ENCODE assay signal across 8 cellular contexts in genomic region chr9:127979333-127980055, GRCh38. TPM values are rescaled to one million over a fixed set of nuclear protein-coding genes. Genes with fewer than 3 reads are reported as not detected.
A peak's percentile ranks its signal among the peaks of the same experiment; 100 is the strongest.
DNase-seq lines count a peak whose midpoint lies in the region; ATAC-seq and TF ChIP-seq lines count a peak whose summit lies in the region.

No MANE protein-coding gene starts in this region.

- no peaks in the 10 kb centered on the region for H3K9me3 ChIP-seq in IMR-90 (ENCODE audit: control insufficient read depth, insufficient read depth, low read length)

- intact Hi-C loops in activated CD4-positive, alpha-beta T cell treated with anti-CD3 and anti-CD28 coated beads, Interleukin-2, amount 10 ng/mL, durations not matched to agents 24 days and 14 days (cut with micrococcal nuclease) = loop anchor here (1.0 kb wide), 2 partner anchors 9 to 24 kb away; no protein-coding TSS in a partner anchor
- intact Hi-C loops in IMR-90 (cut with micrococcal nuclease) = loop anchor here (1.0 kb wide), 1 partner anchor 37 kb away; no protein-coding TSS in a partner anchor

- 0% methylated on average over 8 of the region's 24 CpGs; no CpG with 5 or more reads in 1 of the 2 experiments for WGBS in IMR-90 (ENCODE audit: extremely low coverage in 2 of 2, insufficient read length in 1 of 2), 2 experiments

- H3K18ac ChIP-seq in IMR-90 (ENCODE audit: low read depth, low read length) = no peak overlapping the region

- CTCF ChIA-PET in IMR-90 (lab: Yijun Ruan, JAX) = interaction anchor here (1.0 to 1.3 kb wide), 2 partner anchors 37 to 138 kb away, joined by 3 read pairs; no protein-coding TSS in a partner anchor
- CTCF ChIA-PET in activated CD4-positive, alpha-beta memory T cell treated with anti-CD3 and anti-CD28 coated beads, Interleukin-2, amount 10 ng/mL, durations not matched to agents 7 days and 5 days (lab: Charles Lee) = interaction anchor here (0.7 to 15.1 kb wide), 5 partner anchors 16 to 52 kb away, joined by 3 to 178 read pairs (median 17); no protein-coding TSS in a partner anchor

- H2BK20ac ChIP-seq in IMR-90 (ENCODE audit: low read depth, low read length) = no peak overlapping the region

- peak overlapping the region; percentile 50; the same call in 1 of the 2 replicates for H4K91ac ChIP-seq in IMR-90 (ENCODE audit: insufficient read depth, low read depth, low read length)

- dilution Hi-C loops in IMR-90 (cut with HindIII; ENCODE audit: low sequenced_read_pairs, unreplicated experiment) = no loop called here

- H3K4me3 ChIP-seq in IMR-90 (ENCODE audit: insufficient read depth, low read depth, low read length) (peak overlapping the region; percentile 61), fibroblast of mammary gland (ENCODE audit: control insufficient read depth, low read depth, low read length) (peak overlapping the region; percentile 71)

- H3K27me3 Mint-ChIP-seq in activated CD4-positive, alpha-beta T cell treated with anti-CD3 and anti-CD28 coated beads, Interleukin-2, amount 10 ng/mL, durations not matched to agents 24 days and 14 days = no peaks in the 10 kb centered on the region
- no peaks in the 10 kb centered on the region for H3K27me3 Mint-ChIP-seq in activated CD4-positive, alpha-beta memory T cell treated with anti-CD3 and anti-CD28 coated beads, Interleukin-2, amount 10 ng/mL, durations not matched to agents 7 days and 5 days
- no peaks in the 10 kb centered on the region for H3K27me3 Mint-ChIP-seq in natural killer cell treated with Interleukin-12 subunit alpha and Interleukin-12 subunit beta and Interleukin-15 and Interleukin-18, amount 100 ng/mL, for 72 hours

- no peaks in the 10 kb centered on the region for H3K36me3 ChIP-seq in IMR-90 (ENCODE audit: control insufficient read depth, insufficient read depth, low read length)

- H3K79me1 ChIP-seq in IMR-90 (ENCODE audit: low read depth in 1 of 2, low read length in 2 of 2) = peaks cover 24 to 65% of the 10 kb centered on the region in 2 experiments

- peak overlapping the region; percentile 55 for H3K4ac ChIP-seq in IMR-90 (ENCODE audit: low read depth, low read length)

- TF ChIP-seq POLR2A in IMR-90 (IDR thresholded peaks at IDR 0.05; ENCODE audit: low read depth, low read length) = no peak

- peak overlapping the region; percentile 34; the same call in 1 of the 2 replicates for H3K56ac ChIP-seq in IMR-90 (ENCODE audit: extremely low read depth, insufficient read depth, low read length)

- TF ChIP-seq CTCF in IMR-90 (conservative IDR thresholded peaks at IDR 0.05; ENCODE audit: low read depth, low read length) = no peak
- no peak for TF ChIP-seq CTCF in fibroblast of mammary gland (conservative IDR thresholded peaks at IDR 0.05; ENCODE audit: control insufficient read depth, insufficient read depth, low read depth, low read length)
- TF ChIP-seq CTCF in foreskin keratinocyte (conservative IDR thresholded peaks at IDR 0.05) = no peak

- peaks cover 66% of the 10 kb centered on the region for H3K4me1 Mint-ChIP-seq in activated CD4-positive, alpha-beta T cell treated with anti-CD3 and anti-CD28 coated beads, Interleukin-2, amount 10 ng/mL, durations not matched to agents 24 days and 14 days
- peaks cover 57% of the 10 kb centered on the region for H3K4me1 Mint-ChIP-seq in activated CD4-positive, alpha-beta memory T cell treated with anti-CD3 and anti-CD28 coated beads, Interleukin-2, amount 10 ng/mL, durations not matched to agents 7 days and 5 days
- peaks cover 18 to 21% of the 10 kb centered on the region in 2 donors for H3K4me1 Mint-ChIP-seq in natural killer cell treated with Interleukin-12 subunit alpha and Interleukin-12 subunit beta and Interleukin-15 and Interleukin-18, amount 100 ng/mL, for 72 hours (ENCODE audit: low read depth in 2 of 2)

- H3K27ac ChIP-seq in IMR-90 (ENCODE audit: insufficient read depth, low read length) (peak overlapping the region; percentile 62), foreskin keratinocyte (no peak overlapping the region)

- peaks cover 58% of the 10 kb centered on the region for H4K20me1 ChIP-seq in IMR-90 (ENCODE audit: insufficient read depth, low read length)

- H3K4me1 ChIP-seq in IMR-90 (ENCODE audit: control insufficient read depth, insufficient read depth, low read length) (peaks cover 33% of the 10 kb centered on the region), foreskin keratinocyte (peaks cover 3% of the 10 kb centered on the region)

- H3K14ac ChIP-seq in IMR-90 (replicated peaks; ENCODE audit: low read depth, low read length) = peak overlapping the region; percentile 93

- peak overlapping the region; percentile 82; the same call in 1 of the 2 replicates for H2AK5ac ChIP-seq in IMR-90 (ENCODE audit: low read depth, low read length)

- no peak overlapping the region for H2BK15ac ChIP-seq in IMR-90 (ENCODE audit: low read depth, low read length)

- H2AK9ac ChIP-seq in IMR-90 (replicated peaks; ENCODE audit: low read depth, low read length, poor library complexity) = peak overlapping the region; percentile 97

- peak overlapping the region; percentile 51 for H2BK5ac ChIP-seq in IMR-90 (ENCODE audit: low read depth, low read length, poor library complexity, severe bottlenecking)

- H3K9me3 Mint-ChIP-seq in activated CD4-positive, alpha-beta T cell treated with anti-CD3 and anti-CD28 coated beads, Interleukin-2, amount 10 ng/mL, durations not matched to agents 24 days and 14 days = no peaks in the 10 kb centered on the region
- H3K9me3 Mint-ChIP-seq in activated CD4-positive, alpha-beta memory T cell treated with anti-CD3 and anti-CD28 coated beads, Interleukin-2, amount 10 ng/mL, durations not matched to agents 7 days and 5 days = no peaks in the 10 kb centered on the region
- H3K9me3 Mint-ChIP-seq in natural killer cell treated with Interleukin-12 subunit alpha and Interleukin-12 subunit beta and Interleukin-15 and Interleukin-18, amount 100 ng/mL, for 72 hours = no peaks in the 10 kb centered on the region

- DNase-seq in activated CD4-positive, alpha-beta T cell treated with anti-CD3 and anti-CD28 coated beads, Interleukin-2, amount 10 ng/mL, durations not matched to agents 24 days and 14 days = peak; percentile 76
- DNase-seq in activated CD4-positive, alpha-beta T cell treated with anti-CD3 and anti-CD28 coated beads, Interleukin-2, amount 50 U/mL, for 1 hour = no peak
- peak; percentile 29 for DNase-seq in IMR-90
- DNase-seq in activated CD4-positive, alpha-beta memory T cell treated with anti-CD3 and anti-CD28 coated beads, Interleukin-2, amount 10 ng/mL, durations not matched to agents 7 days and 5 days = no peak
- DNase-seq in fibroblast of mammary gland (ENCODE audit: low read depth) = peak; percentile 45
- DNase-seq in natural killer cell treated with Interleukin-12 subunit alpha and Interleukin-12 subunit beta and Interleukin-15 and Interleukin-18, amount 100 ng/mL, for 72 hours (ENCODE audit: low spot score) = no peak
- no peak for DNase-seq in foreskin keratinocyte

- H3K9ac ChIP-seq in IMR-90 (ENCODE audit: low read depth, low read length) = peak overlapping the region; percentile 76

- peak overlapping the region; percentile 76 for H3K23ac ChIP-seq in IMR-90 (ENCODE audit: low read depth, low read length)

- H4K8ac ChIP-seq in IMR-90 (ENCODE audit: low read depth in 2 of 2, low read length in 2 of 2) = no peak overlapping the region; a peak in 1 of 4 replicates

- no TSS peak for BruUV-seq in IMR-90 (replicated peaks; lab: Mats Ljungman, UMichigan)

- H3K9me1 ChIP-seq in IMR-90 (ENCODE audit: insufficient read depth, low read length) = peaks cover 11% of the 10 kb centered on the region; the same call in 1 of the 2 replicates

- peak overlapping the region; percentile 16; the same call in 1 of the 2 replicates for H2BK120ac ChIP-seq in IMR-90 (ENCODE audit: low read depth, low read length)

- H3K36me3 Mint-ChIP-seq in activated CD4-positive, alpha-beta T cell treated with anti-CD3 and anti-CD28 coated beads, Interleukin-2, amount 10 ng/mL, durations not matched to agents 24 days and 14 days (ENCODE audit: low read depth) = peaks cover 21% of the 10 kb centered on the region
- peaks cover 47% of the 10 kb centered on the region for H3K36me3 Mint-ChIP-seq in activated CD4-positive, alpha-beta memory T cell treated with anti-CD3 and anti-CD28 coated beads, Interleukin-2, amount 10 ng/mL, durations not matched to agents 7 days and 5 days (ENCODE audit: low read depth)
- H3K36me3 Mint-ChIP-seq in natural killer cell treated with Interleukin-12 subunit alpha and Interleukin-12 subunit beta and Interleukin-15 and Interleukin-18, amount 100 ng/mL, for 72 hours = no peaks in the 10 kb centered on the region

- peak overlapping the region; percentile 83 for H2AFZ ChIP-seq in IMR-90 (replicated peaks; ENCODE audit: low read length, poor library complexity)

- ATAC-seq in IMR-90 (ENCODE audit: low read depth) (peak; percentile 2; the same call in 1 of the 2 replicates), foreskin keratinocyte (no peak), HG03039 (IDR thresholded peaks at IDR 0.05; ENCODE audit: unreplicated experiment) (no peak)
- ATAC-seq in natural killer cell treated with Interleukin-12 subunit alpha and Interleukin-12 subunit beta and Interleukin-15 and Interleukin-18, amount 100 ng/mL, for 72 hours = no peak

- no peak overlapping the region for H4K5ac ChIP-seq in IMR-90 (ENCODE audit: low read depth, low read length)

- no peaks in the 10 kb centered on the region for H3K27me3 ChIP-seq in IMR-90 (ENCODE audit: control insufficient read depth, insufficient read depth, low read length)
- H3K27me3 ChIP-seq in foreskin keratinocyte = no peaks in the 10 kb centered on the region

- no peak for TF ChIP-seq RAD21 in IMR-90 (IDR thresholded peaks at IDR 0.05; ENCODE audit: low read length)

- peak overlapping the region; percentile 96 for H3K4me2 ChIP-seq in IMR-90 (ENCODE audit: low read depth, low read length)

- H3K27ac Mint-ChIP-seq in activated CD4-positive, alpha-beta T cell treated with anti-CD3 and anti-CD28 coated beads, Interleukin-2, amount 10 ng/mL, durations not matched to agents 24 days and 14 days = peak overlapping the region; percentile 77
- peak overlapping the region; percentile 73 for H3K27ac Mint-ChIP-seq in activated CD4-positive, alpha-beta memory T cell treated with anti-CD3 and anti-CD28 coated beads, Interleukin-2, amount 10 ng/mL, durations not matched to agents 7 days and 5 days
- H3K27ac Mint-ChIP-seq in natural killer cell treated with Interleukin-12 subunit alpha and Interleukin-12 subunit beta and Interleukin-15 and Interleukin-18, amount 100 ng/mL, for 72 hours = no peak overlapping the region

- peak overlapping the region; percentile 96 for H3K4me3 Mint-ChIP-seq in activated CD4-positive, alpha-beta T cell treated with anti-CD3 and anti-CD28 coated beads, Interleukin-2, amount 10 ng/mL, durations not matched to agents 24 days and 14 days
- H3K4me3 Mint-ChIP-seq in activated CD4-positive, alpha-beta memory T cell treated with anti-CD3 and anti-CD28 coated beads, Interleukin-2, amount 10 ng/mL, durations not matched to agents 7 days and 5 days = peak overlapping the region; percentile 91
- peak overlapping the region; percentile 87 for H3K4me3 Mint-ChIP-seq in natural killer cell treated with Interleukin-12 subunit alpha and Interleukin-12 subunit beta and Interleukin-15 and Interleukin-18, amount 100 ng/mL, for 72 hours

- POLR2A ChIA-PET in IMR-90 (lab: Charles Lee; ENCODE audit: unreplicated experiment) = no interaction called here
- POLR2A ChIA-PET in activated CD4-positive, alpha-beta memory T cell treated with anti-CD3 and anti-CD28 coated beads, Interleukin-2, amount 10 ng/mL, durations not matched to agents 7 days and 5 days (lab: Charles Lee) = interaction anchor here (1.1 to 15.3 kb wide), 9 partner anchors 8 to 93 kb away, joined by 3 to 465 read pairs (median 5); partner anchors contain the start of genes NAIF1 and SLC25A25

- in situ Hi-C loops in IMR-90 (cut with MboI; ENCODE audit: low sequenced_read_pairs) = no loop called here

RNA-seq across cellular contexts. Expression of gene EEIG1, which starts 1.3 kb away (rescaled TPM):
- 56.1 and 64.4 TPM in 2 replicates for total RNA-seq in activated CD4-positive, alpha-beta T cell treated with anti-CD3 and anti-CD28 coated beads, Interleukin-2, amount 10 ng/mL, durations not matched to agents 24 days and 14 days
- total RNA-seq in IMR-90 (2012; rRNA removed) (1.1 TPM in 2 replicates), foreskin keratinocyte (4.1 and 6.1 TPM in 2 replicates)
- polyA plus RNA-seq in IMR-90 (2012; rRNA removed) (17.5 and 23.2 TPM in 2 replicates), foreskin keratinocyte (4.0 and 5.6 TPM in 2 replicates)
- 10.6 and 14.3 TPM in 2 replicates for polyA plus RNA-seq in IMR-90 (2012; cell fraction: cytosol; rRNA removed)
- polyA plus RNA-seq in IMR-90 (2012; cell fraction: nucleus; rRNA removed; ENCODE audit: low replicate concordance) = 21.3 and 38.9 TPM in 2 replicates
- 100 to 1,000 TPM; 212 to 218 TPM for total RNA-seq in activated CD4-positive, alpha-beta memory T cell treated with anti-CD3 and anti-CD28 coated beads, Interleukin-2, amount 10 ng/mL, durations not matched to agents 7 days and 5 days
- total RNA-seq in natural killer cell treated with Interleukin-12 subunit alpha and Interleukin-12 subunit beta and Interleukin-15 and Interleukin-18, amount 100 ng/mL, for 72 hours = 10 to 100 TPM in 1 of 2 donors, 1 to 10 TPM in 1; 8.2 to 16.4 TPM

RNA-seq across cellular contexts. Expression of gene DPM2, which starts 41.8 kb away (rescaled TPM):
- 62.7 and 65.1 TPM in 2 replicates for total RNA-seq in activated CD4-positive, alpha-beta T cell treated with anti-CD3 and anti-CD28 coated beads, Interleukin-2, amount 10 ng/mL, durations not matched to agents 24 days and 14 days
- total RNA-seq in IMR-90 (2012; rRNA removed) = 10.8 TPM in 2 replicates
- 60.6 and 60.9 TPM in 2 replicates for polyA plus RNA-seq in IMR-90 (2012; rRNA removed)
- polyA plus RNA-seq in IMR-90 (2012; cell fraction: cytosol; rRNA removed) = 40.8 and 52.3 TPM in 2 replicates
- polyA plus RNA-seq in IMR-90 (2012; cell fraction: nucleus; rRNA removed; ENCODE audit: low replicate concordance) = 40.3 and 50.7 TPM in 2 replicates
- total RNA-seq in activated CD4-positive, alpha-beta memory T cell treated with anti-CD3 and anti-CD28 coated beads, Interleukin-2, amount 10 ng/mL, durations not matched to agents 7 days and 5 days = 10 to 100 TPM; 48.2 TPM
- total RNA-seq in natural killer cell treated with Interleukin-12 subunit alpha and Interleukin-12 subunit beta and Interleukin-15 and Interleukin-18, amount 100 ng/mL, for 72 hours = 10 to 100 TPM; 47.9 to 74.4 TPM
- total RNA-seq in foreskin keratinocyte = 32.5 and 33.4 TPM in 2 replicates
- polyA plus RNA-seq in foreskin keratinocyte = 61.0 and 65.8 TPM in 2 replicates

RNA-seq across cellular contexts. Expression of gene PIP5KL1, which starts 48.9 kb away (rescaled TPM):
- total RNA-seq in activated CD4-positive, alpha-beta T cell treated with anti-CD3 and anti-CD28 coated beads, Interleukin-2, amount 10 ng/mL, durations not matched to agents 24 days and 14 days = 0.89 and 0.90 TPM in 2 replicates
- total RNA-seq in IMR-90 (2012; rRNA removed) = 0.28 and 0.36 TPM in 2 replicates
- 2.7 and 3.6 TPM in 2 replicates for polyA plus RNA-seq in IMR-90 (2012; rRNA removed)
- polyA plus RNA-seq in IMR-90 (2012; cell fraction: cytosol; rRNA removed) = 2.5 and 3.4 TPM in 2 replicates
- polyA plus RNA-seq in IMR-90 (2012; cell fraction: nucleus; rRNA removed; ENCODE audit: low replicate concordance) = 22.0 and 36.8 TPM in 2 replicates
- total RNA-seq in activated CD4-positive, alpha-beta memory T cell treated with anti-CD3 and anti-CD28 coated beads, Interleukin-2, amount 10 ng/mL, durations not matched to agents 7 days and 5 days = 1 to 10 TPM; 1.5 to 1.9 TPM
- total RNA-seq in natural killer cell treated with Interleukin-12 subunit alpha and Interleukin-12 subunit beta and Interleukin-15 and Interleukin-18, amount 100 ng/mL, for 72 hours = 1 to 10 TPM; 2.7 to 3.7 TPM
- total RNA-seq in foreskin keratinocyte = 4.7 and 6.3 TPM in 2 replicates
- 4.8 and 7.9 TPM in 2 replicates for polyA plus RNA-seq in foreskin keratinocyte

Comparison
In these comparisons a context has a peak if more than half of its experiments do, and no peak if none do; other contexts are left out.
1. DNase-seq: peak in activated CD4-positive, alpha-beta T cell treated with anti-CD3 and anti-CD28 coated beads, Interleukin-2, amount 10 ng/mL, durations not matched to agents 24 days and 14 days (single experiment), IMR-90 (single experiment) and fibroblast of mammary gland (single experiment); none in activated CD4-positive, alpha-beta T cell treated with anti-CD3 and anti-CD28 coated beads, Interleukin-2, amount 50 U/mL, for 1 hour (single experiment), activated CD4-positive, alpha-beta memory T cell treated with anti-CD3 and anti-CD28 coated beads, Interleukin-2, amount 10 ng/mL, durations not matched to agents 7 days and 5 days (single experiment), natural killer cell treated with Interleukin-12 subunit alpha and Interleukin-12 subunit beta and Interleukin-15 and Interleukin-18, amount 100 ng/mL, for 72 hours (single experiment) and foreskin keratinocyte (0 of 2).
2. H3K27ac Mint-ChIP-seq: peak in activated CD4-positive, alpha-beta T cell treated with anti-CD3 and anti-CD28 coated beads, Interleukin-2, amount 10 ng/mL, durations not matched to agents 24 days and 14 days (single experiment) and activated CD4-positive, alpha-beta memory T cell treated with anti-CD3 and anti-CD28 coated beads, Interleukin-2, amount 10 ng/mL, durations not matched to agents 7 days and 5 days (single experiment); none in natural killer cell treated with Interleukin-12 subunit alpha and Interleukin-12 subunit beta and Interleukin-15 and Interleukin-18, amount 100 ng/mL, for 72 hours (0 of 2).
3. Peak in every context shown above with its lines, with median percentiles within 50 percentile points of each other: H3K4me3 Mint-ChIP-seq.